9 cellular contexts compared by ENCODE assay signal in the genomic region with DNA sequence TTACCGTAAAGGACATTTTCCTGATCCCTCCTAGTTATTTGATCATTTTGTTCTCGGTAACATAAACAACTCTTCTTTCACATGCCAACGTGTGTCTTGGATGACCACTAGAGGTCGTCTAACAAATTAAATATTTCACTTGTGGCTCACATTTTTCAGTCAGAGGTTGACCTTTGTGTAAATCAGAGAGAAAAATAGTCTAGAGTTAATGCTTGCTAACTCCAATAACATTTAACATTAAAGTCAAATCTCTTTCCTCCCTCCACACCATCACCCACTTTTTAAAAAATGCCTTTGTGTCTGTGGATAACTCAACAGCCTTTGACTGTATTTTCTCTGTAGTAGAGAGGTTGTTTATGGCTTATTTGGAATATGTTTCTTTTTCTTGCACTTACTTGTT.
A peak's percentile ranks its signal among the peaks of the same experiment; 100 is the strongest.
DNase-seq lines count a peak whose midpoint lies in the region; ATAC-seq, FAIRE-seq and TF ChIP-seq lines count a peak whose summit lies in the region.
"Had no signal": no experiment of that assay in that cellular context is flagged by ENCODE, and none has a peak within 500 bp of the region (broad histone marks: within the 10 kb centered on the region; RNA-seq: fewer than 3 reads in every experiment).

No MANE protein-coding gene starts in this region.

- no peaks in the 10 kb centered on the region for H3K9me3 ChIP-seq in right lobe of liver
- H3K9me3 ChIP-seq: SJCRH30 had no signal

- no peak overlapping the region for H3K4me3 ChIP-seq in right lobe of liver
- H3K4me3 ChIP-seq: SJCRH30 had no signal

- DNase-seq in AML-193 (lab: John Stamatoyannopoulos, UW) (peak; percentile 20 to 50), GM18507 (ENCODE audit: extremely low spot score, insufficient read length, low read depth) (peak; percentile 5), NCI-H82 treated with DMSO at 0.1 percent for 48 hours (lab: John Stamatoyannopoulos, UW; ENCODE audit: unreplicated experiment) (peak; percentile 36), right lobe of liver (no peak), HK-2 (ENCODE audit: unreplicated experiment) (no peak)
- peak; percentile 50 for DNase-seq in central memory CD4-positive, alpha-beta T cell

- WGBS in right lobe of liver (ENCODE audit: insufficient coverage, low coverage, low lambda C conversion rate, missing lambda C conversion rate): 2% methylated on average over 4 of the region's 4 CpGs

- no peaks in the 10 kb centered on the region for H3K27me3 ChIP-seq in right lobe of liver
- H3K27me3 ChIP-seq: SJCRH30 had no signal

- no peak for TF ChIP-seq POLR2A in right lobe of liver (IDR thresholded peaks at IDR 0.05)

- intact Hi-C loops in right lobe of liver (cut with DNase I): no loop called here

- H3K4me1 ChIP-seq in right lobe of liver: peaks cover 0 to 12% (median 6%) of the 10 kb centered on the region in 4 donors
- H3K4me1 ChIP-seq: SJCRH30 had no signal

- H3K36me3 ChIP-seq in right lobe of liver: no peaks in the 10 kb centered on the region
- H3K36me3 ChIP-seq: SJCRH30 had no signal

- TF ChIP-seq CTCF in right lobe of liver (IDR thresholded peaks at IDR 0.05): peak; percentile 74 to 85 (median 85)

- FAIRE-seq in GM18507 (lab: Jason Lieb, UNC): peak; percentile 78

- ATAC-seq in HG03066 (IDR thresholded peaks at IDR 0.05; ENCODE audit: low read depth, unreplicated experiment) (peak; percentile 59), right lobe of liver (peak; percentile 75 to 87 (median 85)), HG02970 (IDR thresholded peaks at IDR 0.05; ENCODE audit: low FRiP score, unreplicated experiment) (no peak)

- no peak overlapping the region for H3K27ac ChIP-seq in right lobe of liver
- H3K27ac ChIP-seq: SJCRH30 had no signal

Comparison
In these comparisons a context has a peak if more than half of its experiments do, and no peak if none do; other contexts are left out.
1. DNase-seq: peak in AML-193 (2 of 2), GM18507 (single experiment), NCI-H82 treated with DMSO at 0.1 percent for 48 hours (single experiment) and central memory CD4-positive, alpha-beta T cell (single experiment); none in right lobe of liver (0 of 3) and HK-2 (single experiment).